In genomic region chr1:18132707-18133066, GRCh38 we compare ENCODE assay signal across 22 cellular contexts. TPM values are rescaled to one million over a fixed set of nuclear protein-coding genes. Genes with fewer than 3 reads are reported as not detected.
A peak's percentile ranks its signal among the peaks of the same experiment; 100 is the strongest.
DNase-seq lines count a peak whose midpoint lies in the region; TF ChIP-seq lines count a peak whose summit lies in the region.
"Had no signal": no experiment of that assay in that cellular context is flagged by ENCODE, and none has a peak within 500 bp of the region (broad histone marks: within the 10 kb centered on the region; RNA-seq: fewer than 3 reads in every experiment).

No MANE protein-coding gene starts in this region.

- peaks cover 0 to 4% (median 0%) of the 10 kb centered on the region in 3 experiments; a peak in 2 of 7 replicates for H3K36me3 Mint-ChIP-seq in H9 (ENCODE audit: insufficient read depth in 1 of 3, low read depth in 3 of 3)
- no peaks in the 10 kb centered on the region for H3K36me3 Mint-ChIP-seq in endothelial cell (ENCODE audit: low read depth, unreplicated experiment)
- H3K36me3 Mint-ChIP-seq: CD4-positive, CD25-positive, alpha-beta regulatory T cell; CD8-positive, alpha-beta memory T cell had no signal

- no peak overlapping the region for H3K4ac ChIP-seq in H9 (ENCODE audit: low read depth, low read length)
- no peak overlapping the region for H3K4ac ChIP-seq in neuronal stem cell (ENCODE audit: low read length)

- H3K23ac ChIP-seq in H9 (ENCODE audit: insufficient read length, low read depth, low read length) (no peak overlapping the region), neuronal stem cell (ENCODE audit: low read depth, low read length, poor library complexity) (no peak overlapping the region)

- TF ChIP-seq CTCF in H9 (conservative IDR thresholded peaks at IDR 0.05) (no peak), VCaP (conservative IDR thresholded peaks at IDR 0.05) (no peak), endothelial cell (IDR thresholded peaks at IDR 0.05; ENCODE audit: unreplicated experiment) (no peak), coronary artery (IDR thresholded peaks at IDR 0.05) (no peak)

- H3K36me3 ChIP-seq in neuronal stem cell (replicated peaks in 1 of 2; ENCODE audit: control insufficient read depth in 2 of 2, insufficient read depth in 2 of 2, low read length in 2 of 2): no peaks in the 10 kb centered on the region
- H3K36me3 ChIP-seq in MG63: no peaks in the 10 kb centered on the region
- H3K36me3 ChIP-seq: BE2C had no signal

- no peak overlapping the region for H3K4me3 Mint-ChIP-seq in H9
- no peak overlapping the region for H3K4me3 Mint-ChIP-seq in endothelial cell (ENCODE audit: unreplicated experiment)
- H3K4me3 Mint-ChIP-seq: CD4-positive, CD25-positive, alpha-beta regulatory T cell; CD8-positive, alpha-beta memory T cell; HFFc6 had no signal

- H2BK20ac ChIP-seq in H9 (ENCODE audit: low read depth, low read length, poor library complexity, severe bottlenecking): no peak overlapping the region

- H3K4me3 ChIP-seq in neuronal stem cell (ENCODE audit: low read length in 2 of 2) (no peak overlapping the region), MG63 (no peak overlapping the region), coronary artery (no peak overlapping the region)
- H3K4me3 ChIP-seq: GM12878, GM23248 had no signal

- H3K4me1 Mint-ChIP-seq in H9 (peaks cover 25 to 38% of the 10 kb centered on the region in 2 experiments), endothelial cell (ENCODE audit: unreplicated experiment) (no peaks in the 10 kb centered on the region)
- H3K4me1 Mint-ChIP-seq: CD4-positive, CD25-positive, alpha-beta regulatory T cell; CD8-positive, alpha-beta memory T cell had no signal

- H3K9me3 Mint-ChIP-seq in H9: no peaks in the 10 kb centered on the region
- no peaks in the 10 kb centered on the region for H3K9me3 Mint-ChIP-seq in endothelial cell (ENCODE audit: unreplicated experiment)

- no peaks in the 10 kb centered on the region for H4K20me1 ChIP-seq in H9 (ENCODE audit: control insufficient read depth, insufficient read depth, insufficient read length)

- H3K79me1 ChIP-seq in H9 (ENCODE audit: insufficient read depth, low read depth, low read length, poor library complexity, severe bottlenecking): no peaks in the 10 kb centered on the region
- H3K79me1 ChIP-seq in neuronal stem cell (ENCODE audit: low read depth, low read length): no peaks in the 10 kb centered on the region

- H3K27ac Mint-ChIP-seq in H9 (no peak overlapping the region), endothelial cell (ENCODE audit: unreplicated experiment) (no peak overlapping the region)
- H3K27ac Mint-ChIP-seq: CD4-positive, CD25-positive, alpha-beta regulatory T cell; CD8-positive, alpha-beta memory T cell; HFFc6 had no signal

- H2BK12ac ChIP-seq in H9 (ENCODE audit: insufficient read length, low read depth, low read length) (no peak overlapping the region), neuronal stem cell (ENCODE audit: low read length) (no peak overlapping the region)

- H3K4me1 ChIP-seq in H9 (ENCODE audit: insufficient read depth, low read length): 0 out of 2 replicates have a peak, but pooled peaks cover 4% of the 10 kb centered on the region
- H3K4me1 ChIP-seq in neuronal stem cell (ENCODE audit: control insufficient read depth in 2 of 2, insufficient read depth in 1 of 2, low read depth in 1 of 2, low read length in 2 of 2): no peaks in the 10 kb centered on the region

- H3K56ac ChIP-seq in H9 (ENCODE audit: insufficient read length, low read depth, low read length): no peak overlapping the region

- H4K8ac ChIP-seq in H9 (replicated peaks; ENCODE audit: insufficient read length, low read depth, low read length) (no peak overlapping the region), neuronal stem cell (ENCODE audit: low read depth, low read length) (peak overlapping the region; percentile 57)

- no peak overlapping the region for H4K5ac ChIP-seq in H9 (ENCODE audit: insufficient read length, low read depth, low read length)

- 0 out of 2 replicates have a peak, but pooled peaks cover 2% of the 10 kb centered on the region for H3K27me3 Mint-ChIP-seq in H9 (ENCODE audit: low read depth)
- H3K27me3 Mint-ChIP-seq in endothelial cell (ENCODE audit: unreplicated experiment): peaks cover 2% of the 10 kb centered on the region

- H3K4me2 ChIP-seq in H9 (ENCODE audit: insufficient read depth, insufficient read length, low read length) (no peak overlapping the region), neuronal stem cell (ENCODE audit: insufficient read depth, low read length, poor library complexity, severe bottlenecking) (no peak overlapping the region)

- H2AFZ ChIP-seq in H9 (ENCODE audit: low read length): no peak overlapping the region
- no peak overlapping the region for H2AFZ ChIP-seq in neuronal stem cell (ENCODE audit: low read length)
- H2AFZ ChIP-seq: GM23248 had no signal

- H3K27ac ChIP-seq in H9 (ENCODE audit: insufficient read length, low read depth, low read length): no peak overlapping the region
- peak overlapping the region; percentile 83; the same call in 1 of the 2 replicates for H3K27ac ChIP-seq in VCaP
- no peak overlapping the region for H3K27ac ChIP-seq in neuronal stem cell (replicated peaks; ENCODE audit: low read length)
- H3K27ac ChIP-seq in coronary artery: no peak overlapping the region
- H3K27ac ChIP-seq: GM23248 had no signal

- H3T11ph ChIP-seq in H9 (ENCODE audit: low read length): no peak overlapping the region

- H2BK15ac ChIP-seq in H9 (ENCODE audit: low read depth, low read length): no peak overlapping the region
- H2BK15ac ChIP-seq in neuronal stem cell (ENCODE audit: low read length): no peak overlapping the region

- H3K9ac ChIP-seq in H9 (ENCODE audit: extremely low read depth, insufficient read length, low read length): no peak overlapping the region
- no peak overlapping the region for H3K9ac ChIP-seq in neuronal stem cell (ENCODE audit: low read depth, low read length, poor library complexity)
- H3K9ac ChIP-seq: GM23248 had no signal

- no CpG with 5 or more reads among the region's 3 CpGs for WGBS in H9 (ENCODE audit: extremely low coverage, insufficient read length, low lambda C conversion rate)
- no CpG with 5 or more reads among the region's 3 CpGs for WGBS in neuronal stem cell (ENCODE audit: extremely low coverage in 2 of 2, insufficient read length in 2 of 2, insufficient replicate concordance in 1 of 2), 2 donors

- H2AK5ac ChIP-seq in H9 (ENCODE audit: insufficient read length, low read length): no peak overlapping the region
- peak overlapping the region; percentile 19 for H2AK5ac ChIP-seq in neuronal stem cell (ENCODE audit: low read depth, low read length)

- peak overlapping the region; percentile 51; the same call in 1 of the 2 replicates for H3K14ac ChIP-seq in H9 (ENCODE audit: insufficient read depth, low read length)
- no peak overlapping the region for H3K14ac ChIP-seq in neuronal stem cell (ENCODE audit: low read length)

- H3K27me3 ChIP-seq in H9 (ENCODE audit: insufficient read depth, low read length) (no peaks in the 10 kb centered on the region), neuronal stem cell (ENCODE audit: control insufficient read depth in 3 of 3, insufficient read depth in 3 of 3, low read depth in 1 of 3, low read length in 3 of 3) (no peaks in the 10 kb centered on the region), MG63 (no peaks in the 10 kb centered on the region)
- H3K27me3 ChIP-seq: BE2C had no signal

- no peak overlapping the region for H2BK5ac ChIP-seq in H9 (ENCODE audit: insufficient read length, low read length)
- no peak overlapping the region for H2BK5ac ChIP-seq in neuronal stem cell (ENCODE audit: low read length)

- H4K91ac ChIP-seq in H9 (ENCODE audit: insufficient read length, low read depth, low read length) (no peak overlapping the region), neuronal stem cell (ENCODE audit: low read depth, low read length, poor library complexity) (no peak overlapping the region)

- DNase-seq in H9: no peak
- peak; percentile 33 for DNase-seq in iPS-NIHi7 (ENCODE audit: extremely low spot score)
- DNase-seq in neuronal stem cell (ENCODE audit: low spot score): no peak
- DNase-seq in endothelial cell (ENCODE audit: low spot score): no peak
- DNase-seq in GM19238 (ENCODE audit: insufficient read length, low spot score): no peak
- DNase-seq in MG63: no peak
- DNase-seq in coronary artery (ENCODE audit: low spot score): no peak
- DNase-seq: ACHN; BE2C; CD4-positive, CD25-positive, alpha-beta regulatory T cell; CD8-positive, alpha-beta memory T cell; COR-L47; DMS 273 treated with DMSO at 0.1 percent for 48 hours; DMS53; DND-41; EL; GM23248; HFFc6; IMR-90 had no signal

- H2BK120ac ChIP-seq in H9 (ENCODE audit: low read depth, low read length, poor library complexity, severe bottlenecking) (no peak overlapping the region), neuronal stem cell (ENCODE audit: low read depth, low read length) (no peak overlapping the region)

- H3K9me3 ChIP-seq in H9 (ENCODE audit: control insufficient read depth, low read depth, low read length) (no peaks in the 10 kb centered on the region), neuronal stem cell (replicated peaks in 1 of 2; ENCODE audit: control insufficient read depth in 2 of 2, insufficient read depth in 1 of 2, low read depth in 1 of 2, low read length in 2 of 2) (no peaks in the 10 kb centered on the region), MG63 (no peaks in the 10 kb centered on the region)
- H3K9me3 ChIP-seq: BE2C had no signal

- H3K79me2 ChIP-seq in H9 (ENCODE audit: insufficient read depth, low read length): no peaks in the 10 kb centered on the region

- H3K23me2 ChIP-seq in H9 (ENCODE audit: insufficient read length, low read depth, low read length, poor library complexity, severe bottlenecking): no peaks in the 10 kb centered on the region

- H3K18ac ChIP-seq in H9 (ENCODE audit: insufficient read length, low read depth, low read length): no peak overlapping the region
- no peak overlapping the region for H3K18ac ChIP-seq in neuronal stem cell (ENCODE audit: low read length)

RNA-seq across cellular contexts. Expression of gene IGSF21, which starts 25.1 kb away (rescaled TPM):
- total RNA-seq in H9 (2021) (5.2 and 6.2 TPM in 2 replicates), endothelial cell (ENCODE audit: unreplicated experiment) (4.4 TPM)
- 5.2 TPM for polyA plus RNA-seq in neuronal stem cell (2013, experiment 1 of 2)
- polyA plus RNA-seq in neuronal stem cell (2013, experiment 2 of 2): 5.5 TPM
- not detected in 2 replicates for total RNA-seq in MG63 (2014; rRNA removed; shearing (Covaris generic); ENCODE audit: low replicate concordance)
- total RNA-seq: CD4-positive, CD25-positive, alpha-beta regulatory T cell; CD8-positive, alpha-beta memory T cell; G401; GM12878; GM23248; HFFc6; IMR-90 had no signal
- polyA plus RNA-seq: CD4-positive, CD25-positive, alpha-beta regulatory T cell; CD8-positive, alpha-beta memory T cell; GM23248; IMR-90 had no signal
